In the genomic region with DNA sequence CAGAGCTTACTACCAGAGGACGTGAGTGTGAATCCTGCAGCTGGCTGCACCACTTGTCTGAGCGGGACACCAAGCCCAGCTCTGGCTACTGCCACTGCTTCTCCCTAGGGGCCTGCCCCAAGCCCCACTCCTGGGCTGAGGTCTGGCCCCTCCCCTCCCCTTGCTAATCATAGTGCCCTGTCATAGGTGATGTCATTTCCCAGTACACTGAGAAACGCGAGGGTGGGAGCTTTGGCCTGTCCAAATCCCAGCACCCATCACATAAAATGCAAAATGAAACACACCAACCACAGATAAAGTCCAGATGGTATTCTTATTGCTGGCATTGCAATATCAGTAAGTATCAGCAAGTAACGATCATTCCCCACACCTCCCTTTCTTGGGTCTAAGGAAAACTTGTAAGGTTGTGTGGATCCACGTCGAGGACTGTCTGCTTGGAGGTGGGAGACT, we compare ENCODE assay signal across 9 cellular contexts.
DNase-seq lines count a peak whose midpoint lies in the region; ATAC-seq and TF ChIP-seq lines count a peak whose summit lies in the region.
"Had no signal": no experiment of that assay in that cellular context is flagged by ENCODE, and none has a peak within 500 bp of the region (broad histone marks: within the 10 kb centered on the region; RNA-seq: fewer than 3 reads in every experiment).

No MANE protein-coding gene starts in this region.

- peaks cover 0 to 10% of the 10 kb centered on the region in 2 donors for H3K9me3 Mint-ChIP-seq in activated naive CD4-positive, alpha-beta T cell treated with anti-CD3 and anti-CD28 coated beads, Interleukin-2, amount 50 U/mL, for 72 hours

- DNase-seq in activated naive CD4-positive, alpha-beta T cell treated with anti-CD3 and anti-CD28 coated beads, Interleukin-2, amount 50 U/mL, for 72 hours (ENCODE audit: low spot score in 2 of 2) = no peak
- DNase-seq in activated naive CD4-positive, alpha-beta T cell (lab: John Stamatoyannopoulos, UW) = no peak
- DNase-seq in NAMALWA (ENCODE audit: low spot score) (peak; percentile 30), heart left ventricle (peak; percentile 49 to 73 (median 63)), vagina (ENCODE audit: extremely low spot score in 2 of 2) (no peak), pons (ENCODE audit: low spot score) (no peak)

- no peak overlapping the region for H3K27ac Mint-ChIP-seq in activated naive CD4-positive, alpha-beta T cell treated with anti-CD3 and anti-CD28 coated beads, Interleukin-2, amount 50 U/mL, for 72 hours

- TF ChIP-seq CTCF in heart left ventricle (IDR thresholded peaks at IDR 0.05) (no peak), vagina (IDR thresholded peaks at IDR 0.05) (no peak)

- 38 to 65% (median 55%) methylated on average over 7 of the region's 7 CpGs for WGBS in heart left ventricle, 4 donors

- H3K27ac ChIP-seq in heart left ventricle (peak overlapping the region in 9 of 12 donors; percentile 9 to 70 (median 29)), vagina (peak overlapping the region; percentile 29)

- H3K9me3 ChIP-seq in heart left ventricle (no peaks in the 10 kb centered on the region), vagina (no peaks in the 10 kb centered on the region)
- H3K9me3 ChIP-seq: tibial nerve had no signal

- TF ChIP-seq POLR2A in heart left ventricle (IDR thresholded peaks at IDR 0.05) (no peak), vagina (IDR thresholded peaks at IDR 0.05) (no peak)

- intact Hi-C loops in heart left ventricle (cut with DNase I) (no loop called here), vagina (cut with DNase I) (no loop called here)

- H3K27me3 ChIP-seq in heart left ventricle (no peaks in the 10 kb centered on the region), vagina (no peaks in the 10 kb centered on the region)
- H3K27me3 ChIP-seq: tibial nerve had no signal

- H3K4me1 ChIP-seq in heart left ventricle (peaks cover 5 to 55% (median 31%) of the 10 kb centered on the region in 12 donors), vagina (peaks cover 28% of the 10 kb centered on the region)

- H3K36me3 ChIP-seq in heart left ventricle (no peaks in the 10 kb centered on the region), vagina (no peaks in the 10 kb centered on the region)
- H3K36me3 ChIP-seq: tibial nerve had no signal

- peaks cover 4 to 6% of the 10 kb centered on the region in 2 donors for H3K36me3 Mint-ChIP-seq in activated naive CD4-positive, alpha-beta T cell treated with anti-CD3 and anti-CD28 coated beads, Interleukin-2, amount 50 U/mL, for 72 hours

- ATAC-seq in activated naive CD4-positive, alpha-beta T cell treated with anti-CD3 and anti-CD28 coated beads, Interleukin-2, amount 50 U/mL, for 72 hours = peak; percentile 43 to 55
- ATAC-seq in heart left ventricle (peak in 3 of 4 donors; percentile 53 to 61 (median 59)), HG03139 (IDR thresholded peaks at IDR 0.05; ENCODE audit: unreplicated experiment) (no peak), HG03571 (IDR thresholded peaks at IDR 0.05; ENCODE audit: unreplicated experiment) (no peak)

- no peak overlapping the region for H3K4me3 ChIP-seq in heart left ventricle
- H3K4me3 ChIP-seq in vagina = no peak overlapping the region
- H3K4me3 ChIP-seq: tibial nerve had no signal

Comparison
In these comparisons a context has a peak if more than half of its experiments do, and no peak if none do; other contexts are left out.
1. ATAC-seq: peak in activated naive CD4-positive, alpha-beta T cell treated with anti-CD3 and anti-CD28 coated beads, Interleukin-2, amount 50 U/mL, for 72 hours (2 of 2) and heart left ventricle (3 of 4); none in HG03139 (single experiment) and HG03571 (single experiment).
2. DNase-seq: peak in NAMALWA (single experiment) and heart left ventricle (5 of 5); none in activated naive CD4-positive, alpha-beta T cell treated with anti-CD3 and anti-CD28 coated beads, Interleukin-2, amount 50 U/mL, for 72 hours (0 of 2), activated naive CD4-positive, alpha-beta T cell (0 of 4), vagina (0 of 2) and pons (single experiment).